ENCODE assay signal across 8 cellular contexts in the genomic region with DNA sequence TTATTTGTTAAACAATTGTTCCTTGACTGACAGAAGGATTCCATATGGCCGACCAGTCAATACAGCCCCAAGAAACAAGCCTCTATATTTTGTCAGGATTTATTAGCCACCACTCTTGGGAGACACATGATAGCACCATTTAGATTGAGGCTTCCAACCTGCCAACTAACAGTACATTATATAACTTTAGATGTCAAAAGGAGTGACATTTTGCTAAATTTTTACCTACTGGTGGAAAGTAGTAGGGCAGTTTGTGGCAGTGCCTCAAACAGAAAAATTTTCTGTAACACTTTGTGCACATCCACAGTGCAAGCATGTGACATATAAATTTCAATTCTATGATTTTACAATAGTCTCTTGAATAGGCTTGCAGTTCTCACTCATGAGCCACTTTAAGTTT.
"Had no signal": no experiment of that assay in that cellular context is flagged by ENCODE, and none has a peak within 500 bp of the region (broad histone marks: within the 10 kb centered on the region; RNA-seq: fewer than 3 reads in every experiment).

No MANE protein-coding gene starts in this region.

- H3K4me1 ChIP-seq: HAP-1 had no signal

- DNase-seq: GM23248, GOT3, H7, IMR-90, KG1 had no signal

- H3K4me3 ChIP-seq: GM23248, HAP-1, K562 had no signal

- H3K36me3 ChIP-seq: HAP-1 had no signal

- H2AFZ ChIP-seq: GM23248 had no signal

- H3K9me3 ChIP-seq: HAP-1 had no signal

- H3K27ac ChIP-seq: GM23248 had no signal

- ATAC-seq: HCT116, K562 had no signal
